ENCODE assay signal across 17 cellular contexts in the genomic region with DNA sequence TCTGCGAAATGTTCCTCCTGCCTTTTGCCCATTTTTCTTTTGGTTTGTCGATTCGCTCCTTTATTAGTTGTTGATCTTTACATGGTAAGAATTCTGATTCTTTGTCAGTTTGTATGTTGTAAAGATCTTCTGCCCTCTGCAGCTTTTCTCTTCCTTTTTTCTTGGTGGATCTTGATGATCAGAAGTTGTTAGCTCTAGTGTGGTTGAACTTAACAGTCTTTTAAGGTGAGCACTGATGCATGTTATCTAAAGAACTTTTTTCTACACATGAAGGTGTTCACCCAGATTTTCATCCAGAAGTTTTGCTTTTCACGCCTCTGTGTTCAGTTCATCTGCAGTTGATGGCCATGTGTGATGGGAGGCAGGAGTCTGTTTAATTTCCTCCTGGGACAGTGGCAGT.
"Had no signal": no experiment of that assay in that cellular context is flagged by ENCODE, and none has a peak within 500 bp of the region (broad histone marks: within the 10 kb centered on the region; RNA-seq: fewer than 3 reads in every experiment).

No MANE protein-coding gene starts in this region.

- ATAC-seq: activated CD4-positive, CD25-positive, alpha-beta regulatory T cell treated with anti-CD3 and anti-CD28 coated beads, Interleukin-2, amount 50 U/mL, for 24 hours; activated naive CD4-positive, alpha-beta T cell treated with anti-CD3 and anti-CD28 coated beads, Interleukin-2, amount 50 U/mL, for 72 hours; activated T-cell treated with anti-CD3 and anti-CD28 coated beads, Interleukin-2, amount 50 U/mL, for 4 hours; effector memory CD8-positive, alpha-beta T cell; sciatic nerve had no signal

- H3K9me3 Mint-ChIP-seq: activated naive CD4-positive, alpha-beta T cell treated with anti-CD3 and anti-CD28 coated beads, Interleukin-2, amount 50 U/mL, for 72 hours; activated T-cell treated with anti-CD3 and anti-CD28 coated beads, Interleukin-2, amount 50 U/mL, for 4 hours; effector memory CD8-positive, alpha-beta T cell; immature natural killer cell; neural progenitor cell had no signal

- H3K4me1 ChIP-seq: neural progenitor cell had no signal

- H3K4me1 Mint-ChIP-seq: neural progenitor cell had no signal

- H3K36me3 ChIP-seq: neural progenitor cell, ovary, thyroid gland had no signal

- DNase-seq: activated CD4-positive, alpha-beta T cell treated with anti-CD3 and anti-CD28 coated beads, Interleukin-2, amount 50 U/mL, for 48 hours; activated T-cell treated with anti-CD3 and anti-CD28 coated beads, Interleukin-2, amount 50 U/mL, for 4 hours; amniotic stem cell; effector memory CD8-positive, alpha-beta T cell; esophagus squamous epithelium; immature natural killer cell; kidney glomerular epithelial cell; left ventricle myocardium inferior; mammary epithelial cell; stimulated activated CD4-positive, alpha-beta T cell treated with anti-CD3 and anti-CD28 coated beads, Interleukin-4, amount 100 ng/mL, for 1 hour; thyroid gland had no signal

- H3K27me3 Mint-ChIP-seq: effector memory CD8-positive, alpha-beta T cell had no signal

- H3K9me3 ChIP-seq: esophagus squamous epithelium, left ventricle myocardium inferior, ovary, thyroid gland had no signal

- H3K27me3 ChIP-seq: esophagus squamous epithelium, neural progenitor cell, ovary, thyroid gland had no signal

- H3K4me3 Mint-ChIP-seq: activated T-cell treated with anti-CD3 and anti-CD28 coated beads, Interleukin-2, amount 50 U/mL, for 4 hours; effector memory CD8-positive, alpha-beta T cell; immature natural killer cell; neural progenitor cell had no signal

- H3K4me3 ChIP-seq: esophagus squamous epithelium, left ventricle myocardium inferior, neural progenitor cell, ovary, smooth muscle cell, thyroid gland had no signal

- H3K27ac ChIP-seq: esophagus squamous epithelium, neural progenitor cell, ovary had no signal

- H3K27ac Mint-ChIP-seq: neural progenitor cell had no signal
